8 cellular contexts compared by ENCODE assay signal in genomic region chr1:66925944-66926343, GRCh38. TPM values are rescaled to one million over a fixed set of nuclear protein-coding genes. Genes with fewer than 3 reads are reported as not detected.
DNase-seq lines count a peak whose midpoint lies in the region; ATAC-seq lines count a peak whose summit lies in the region.

No MANE protein-coding gene starts in this region.

- H3K36me3 Mint-ChIP-seq in CD4-positive, CD25-positive, alpha-beta regulatory T cell = no peaks in the 10 kb centered on the region
- peaks cover 6% of the 10 kb centered on the region for H3K36me3 Mint-ChIP-seq in activated naive CD8-positive, alpha-beta T cell

- ATAC-seq in CD4-positive, CD25-positive, alpha-beta regulatory T cell (ENCODE audit: low read depth in 2 of 2) = no peak
- ATAC-seq in GM19023 (IDR thresholded peaks at IDR 0.05; ENCODE audit: unreplicated experiment) = no peak
- no peak for ATAC-seq in HG03432 (IDR thresholded peaks at IDR 0.05; ENCODE audit: unreplicated experiment)

- peak overlapping the region; percentile 91 for H3K4me3 ChIP-seq in CD4-positive, CD25-positive, alpha-beta regulatory T cell (ENCODE audit: low read depth, low read length)

- peaks cover 36% of the 10 kb centered on the region for H3K4me1 ChIP-seq in CD4-positive, CD25-positive, alpha-beta regulatory T cell (ENCODE audit: control insufficient read depth, insufficient read depth, low read length, poor library complexity, severe bottlenecking)

- no peaks in the 10 kb centered on the region for H3K36me3 ChIP-seq in CD4-positive, CD25-positive, alpha-beta regulatory T cell (ENCODE audit: control insufficient read depth, insufficient read depth, low read length)

- H3K27me3 Mint-ChIP-seq in CD4-positive, CD25-positive, alpha-beta regulatory T cell = peaks cover 10% of the 10 kb centered on the region
- no peaks in the 10 kb centered on the region for H3K27me3 Mint-ChIP-seq in activated naive CD8-positive, alpha-beta T cell

- H3K27me3 ChIP-seq in CD4-positive, CD25-positive, alpha-beta regulatory T cell (ENCODE audit: control insufficient read depth, insufficient read depth, low read length) = no peaks in the 10 kb centered on the region

- peak overlapping the region; percentile 95 for H3K27ac ChIP-seq in CD4-positive, CD25-positive, alpha-beta regulatory T cell (ENCODE audit: insufficient read depth, low read length, poor library complexity, severe bottlenecking)
- peak overlapping the region; percentile 94 for H3K27ac ChIP-seq in substantia nigra (ENCODE audit: low read depth, low read length, poor library complexity, severe bottlenecking)

- H3K4me3 Mint-ChIP-seq in CD4-positive, CD25-positive, alpha-beta regulatory T cell = peak overlapping the region; percentile 95 to 99 (median 98)
- H3K4me3 Mint-ChIP-seq in activated naive CD8-positive, alpha-beta T cell = peak overlapping the region; percentile 92

- DNase-seq in CD4-positive, CD25-positive, alpha-beta regulatory T cell = no peak
- DNase-seq in HuH-7 (ENCODE audit: low spot score) = peak; percentile 12
- peak; percentile 8 for DNase-seq in iPS-NIHi7 (ENCODE audit: extremely low spot score)
- DNase-seq in substantia nigra (lab: John Stamatoyannopoulos, UW) = no peak
- no peak for DNase-seq in DMS153 (lab: John Stamatoyannopoulos, UW)

- no peaks in the 10 kb centered on the region for H3K9me3 ChIP-seq in CD4-positive, CD25-positive, alpha-beta regulatory T cell (ENCODE audit: control insufficient read depth in 2 of 2, low read length in 2 of 2)

- H3K4me1 Mint-ChIP-seq in CD4-positive, CD25-positive, alpha-beta regulatory T cell = peaks cover 39 to 62% (median 52%) of the 10 kb centered on the region in 4 donors
- H3K4me1 Mint-ChIP-seq in activated naive CD8-positive, alpha-beta T cell (ENCODE audit: low read depth) = peaks cover 54% of the 10 kb centered on the region

- no peaks in the 10 kb centered on the region for H3K9me3 Mint-ChIP-seq in CD4-positive, CD25-positive, alpha-beta regulatory T cell
- H3K9me3 Mint-ChIP-seq in activated naive CD8-positive, alpha-beta T cell (ENCODE audit: low read depth) = no peaks in the 10 kb centered on the region

- H3K27ac Mint-ChIP-seq in CD4-positive, CD25-positive, alpha-beta regulatory T cell = peak overlapping the region; percentile 48 to 97 (median 95)
- peak overlapping the region; percentile 90 for H3K27ac Mint-ChIP-seq in activated naive CD8-positive, alpha-beta T cell

RNA-seq across cellular contexts. Expression of gene MIER1, which starts 1.2 kb away (rescaled TPM):
- 84.8 TPM for total RNA-seq in CD4-positive, CD25-positive, alpha-beta regulatory T cell
- 10 to 100 TPM; 33.4 to 41.9 (median 36.0) TPM for polyA plus RNA-seq in CD4-positive, CD25-positive, alpha-beta regulatory T cell

RNA-seq across cellular contexts. Expression of gene DNAI4, which starts 1.3 kb away (rescaled TPM):
- 3.2 TPM for total RNA-seq in CD4-positive, CD25-positive, alpha-beta regulatory T cell
- 1 to 10 TPM in 2 of 4 donors, under 1 TPM in 2; 0.45 to 2.0 (median 1.4) TPM for polyA plus RNA-seq in CD4-positive, CD25-positive, alpha-beta regulatory T cell

Comparison
In these comparisons a context has a peak if more than half of its experiments do, and no peak if none do; other contexts are left out.
1. DNase-seq: peak in HuH-7 (single experiment) and iPS-NIHi7 (single experiment); none in CD4-positive, CD25-positive, alpha-beta regulatory T cell (0 of 3), substantia nigra (0 of 49) and DMS153 (single experiment).